16 cellular contexts compared by ENCODE assay signal in genomic region chr3:32288819-32289218, GRCh38. TPM values are rescaled to one million over a fixed set of nuclear protein-coding genes. Genes with fewer than 3 reads are reported as not detected.
DNase-seq lines count a peak whose midpoint lies in the region; ATAC-seq, FAIRE-seq and TF ChIP-seq lines count a peak whose summit lies in the region.
"Had no signal": no experiment of that assay in that cellular context is flagged by ENCODE, and none has a peak within 500 bp of the region (broad histone marks: within the 10 kb centered on the region; RNA-seq: fewer than 3 reads in every experiment).

No MANE protein-coding gene starts in this region.

- H3K4me1 ChIP-seq in OCI-LY1 (ENCODE audit: insufficient read depth, low read length, severe bottlenecking) (peaks cover 54% of the 10 kb centered on the region), GM12878 (ENCODE audit: control insufficient read depth, insufficient read depth, low read length) (no peaks in the 10 kb centered on the region), thymus (ENCODE audit: control insufficient read depth, insufficient read depth, low read length) (peaks cover 2% of the 10 kb centered on the region)
- H3K4me1 ChIP-seq: colonic mucosa, psoas muscle, testis had no signal

- SMC1A ChIA-PET in GM12878 (lab: Charles Lee; ENCODE audit: uncharacterized antibody, unreplicated experiment): no interaction called here

- RAD21 ChIA-PET in GM12878 (lab: Charles Lee; ENCODE audit: unreplicated experiment): interaction anchor here (1.2 kb wide), 1 partner anchor 644 kb away, joined by 3 read pairs; no protein-coding TSS in a partner anchor

- intact Hi-C loops in GM12878 (cut with micrococcal nuclease; ENCODE audit: unreplicated experiment): no loop called here

- H3K27me3 ChIP-seq in OCI-LY1 (ENCODE audit: insufficient read depth, low read length): no peaks in the 10 kb centered on the region
- no peaks in the 10 kb centered on the region for H3K27me3 ChIP-seq in GM12878 (replicated peaks in 1 of 2; ENCODE audit: control insufficient read depth in 2 of 2, insufficient read depth in 2 of 2, low read length in 1 of 2)
- H3K27me3 ChIP-seq in thymus (ENCODE audit: control insufficient read depth, insufficient read depth): no peaks in the 10 kb centered on the region
- H3K27me3 ChIP-seq: colonic mucosa, heart right ventricle, testis had no signal

- H3K4me2 ChIP-seq in OCI-LY1 (ENCODE audit: low read length): peak overlapping the region; percentile 18; the same call in 1 of the 2 replicates
- H3K4me2 ChIP-seq in GM12878 (ENCODE audit: control insufficient read depth, insufficient read depth): no peak overlapping the region

- H3K36me3 ChIP-seq in OCI-LY1 (ENCODE audit: insufficient read depth, low read length): no peaks in the 10 kb centered on the region
- no peaks in the 10 kb centered on the region for H3K36me3 ChIP-seq in GM12878 (ENCODE audit: control insufficient read depth in 2 of 2, insufficient read depth in 2 of 2, low read length in 1 of 2)
- no peaks in the 10 kb centered on the region for H3K36me3 ChIP-seq in thymus (ENCODE audit: control insufficient read depth, insufficient read depth)
- H3K36me3 ChIP-seq: colonic mucosa, heart right ventricle had no signal

- no peak overlapping the region for H2AFZ ChIP-seq in OCI-LY1 (ENCODE audit: low read length)
- H2AFZ ChIP-seq in GM12878 (ENCODE audit: control insufficient read depth, low read depth, low read length): peak overlapping the region; percentile 36

- WGBS in GM12878 (ENCODE audit: insufficient coverage, insufficient replicate concordance, low lambda C conversion rate, missing lambda C conversion rate): 5% methylated on average over 5 of the region's 5 CpGs
- 71% methylated on average over 5 of the region's 5 CpGs for WGBS in thymus

- 0 out of 2 replicates have a peak, but pooled peaks cover 3% of the 10 kb centered on the region for H3F3A ChIP-seq in OCI-LY1 (ENCODE audit: insufficient read depth, low read length)

- H3K27ac ChIP-seq in OCI-LY1 (ENCODE audit: low read depth, low read length, poor library complexity, severe bottlenecking): peak overlapping the region; percentile 8
- no peak overlapping the region for H3K27ac ChIP-seq in GM12878 (ENCODE audit: control insufficient read depth, insufficient read depth)
- peak overlapping the region; percentile 69 for H3K27ac ChIP-seq in thymus (ENCODE audit: low read depth)
- H3K27ac ChIP-seq: colonic mucosa, heart right ventricle, psoas muscle, testis had no signal

- peak; percentile 56 for ATAC-seq in GM12878
- no peak for ATAC-seq in GM21423 (IDR thresholded peaks at IDR 0.05; ENCODE audit: unreplicated experiment)
- ATAC-seq in HG02885 (IDR thresholded peaks at IDR 0.05; ENCODE audit: poor library complexity, unreplicated experiment): no peak
- ATAC-seq in HG02678 (IDR thresholded peaks at IDR 0.05; ENCODE audit: unreplicated experiment): no peak
- ATAC-seq: esophagus mucosa, heart right ventricle, psoas muscle had no signal

- no peak for TF ChIP-seq POLR2A in GM12878 (IDR thresholded peaks at IDR 0.05; ENCODE audit: low read depth, low read length)

- POLR2A ChIA-PET in GM12878 (lab: Charles Lee): no interaction called here

- no TSS peak for BruUV-seq in GM12878 (replicated peaks; lab: Mats Ljungman, UMichigan)

- H3K9me3 ChIP-seq in OCI-LY1 (ENCODE audit: low read length) (no peaks in the 10 kb centered on the region), GM12878 (replicated peaks; ENCODE audit: control insufficient read depth, insufficient read depth, low read length) (no peaks in the 10 kb centered on the region), thymus (ENCODE audit: control insufficient read depth) (no peaks in the 10 kb centered on the region)
- H3K9me3 ChIP-seq: colonic mucosa, heart right ventricle, psoas muscle, testis had no signal

- CTCF ChIA-PET in GM12878 (lab: Yijun Ruan, JAX): interaction anchor here (0.9 to 1.5 kb wide), 3 partner anchors 86 to 201 kb away, joined by 3 to 6 read pairs (median 3); no protein-coding TSS in a partner anchor

- peak; percentile 16 for DNase-seq in stimulated activated CD4-positive, alpha-beta T cell treated with anti-CD3 and anti-CD28 coated beads, Interleukin-1b, Interleukin-23, amount 100 ng/mL, for 48 hours
- no peak for DNase-seq in stimulated activated CD4-positive, alpha-beta T cell treated with anti-CD3 and anti-CD28 coated beads, Interleukin-2, amount 100 ng/mL, for 48 hours
- no peak for DNase-seq in GM12878 (ENCODE audit: low read depth, low spot score)
- DNase-seq: aorta; colonic mucosa; heart right ventricle; kidney glomerular epithelial cell; psoas muscle; stimulated activated CD4-positive, alpha-beta T cell treated with anti-CD3 and anti-CD28 coated beads, Interleukin-12 subunit alpha, Interleukin-12 subunit beta, amount 100 ng/mL, for 4 hours; testis had no signal

- H3K79me2 ChIP-seq in OCI-LY1 (ENCODE audit: insufficient read depth, low read length): no peaks in the 10 kb centered on the region
- no peaks in the 10 kb centered on the region for H3K79me2 ChIP-seq in GM12878 (ENCODE audit: control insufficient read depth, insufficient read depth, low read length)

- H3K9me2 ChIP-seq in OCI-LY1 (ENCODE audit: low read depth, low read length): no peaks in the 10 kb centered on the region

- TF ChIP-seq RAD21 in GM12878 (IDR thresholded peaks at IDR 0.05; ENCODE audit: insufficient read depth, low read depth, low read length): no peak

- H3K9ac ChIP-seq in OCI-LY1 (ENCODE audit: low read length): no peak overlapping the region; the same call in 1 of the 2 replicates
- no peak overlapping the region for H3K9ac ChIP-seq in GM12878 (ENCODE audit: control insufficient read depth, insufficient read depth, low read length)

- peak; percentile 59 for FAIRE-seq in GM12878 (lab: Jason Lieb, UNC)

- H3K4me3 ChIP-seq in OCI-LY1 (ENCODE audit: low read depth, low read length, poor library complexity, severe bottlenecking) (no peak overlapping the region), GM12878 (no peak overlapping the region), thymus (ENCODE audit: low read length) (no peak overlapping the region)
- H3K4me3 ChIP-seq: colonic mucosa, heart right ventricle, psoas muscle, testis had no signal

- TF ChIP-seq EP300 in GM12878 (IDR thresholded peaks at IDR 0.05; ENCODE audit: borderline replicate concordance in 1 of 2, control insufficient read depth in 1 of 2, low read depth in 2 of 2, low read length in 2 of 2): no peak

- TF ChIP-seq CTCF in OCI-LY1 (IDR thresholded peaks at IDR 0.05; ENCODE audit: low read length): no peak
- TF ChIP-seq CTCF in GM12878 (IDR thresholded peaks at IDR 0.05 in 2 of 3, conservative IDR thresholded peaks at IDR 0.05 in 1 of 3; ENCODE audit: control insufficient read depth in 2 of 3, extremely low read depth in 1 of 3, insufficient read depth in 1 of 3, low read depth in 3 of 3, low read length in 3 of 3): no peak

- in situ Hi-C loops in GM12878 (cut with MboI): no loop called here

- H4K20me1 ChIP-seq in OCI-LY1 (ENCODE audit: insufficient read depth, low read length): no peaks in the 10 kb centered on the region
- no peaks in the 10 kb centered on the region for H4K20me1 ChIP-seq in GM12878 (ENCODE audit: control insufficient read depth, insufficient read depth)

TF ChIP-seq in GM12878, 131 proteins besides CTCF, POLR2A, EP300 and RAD21:
- TF ChIP-seq JUND (IDR thresholded peaks at IDR 0.05; ENCODE audit: low read depth, low read length): no peak
- TF ChIP-seq NFYA (IDR thresholded peaks at IDR 0.05; ENCODE audit: borderline replicate concordance, low read depth, low read length): no peak
- no peak for TF ChIP-seq EED (IDR thresholded peaks at IDR 0.05; ENCODE audit: low read depth)
- no peak for TF ChIP-seq POU2F2 (IDR thresholded peaks at IDR 0.05; ENCODE audit: borderline replicate concordance, low read depth, low read length)
TF ChIP-seq in GM12878: peak in this region for 0.

RNA-seq across cellular contexts. Expression of gene CMTM8, which starts 50.3 kb away (rescaled TPM):
- not detected in 2 replicates for total RNA-seq in GM12878 (2013; cell fraction: nucleolus; rRNA removed)
- total RNA-seq in GM12878 (2014; rRNA removed): 0.23 TPM in 1 of 2 replicates, not detected in the other
- total RNA-seq in GM12878 (2014; rRNA removed; fragmentation: Illumina TruSeq; extraction: Trizol): not detected in 2 replicates
- total RNA-seq in GM12878 (2021): not detected in 2 replicates
- not detected for polyA plus RNA-seq in GM12878 (2011; ENCODE audit: low read depth)
- polyA plus RNA-seq in GM12878 (2011; rRNA removed): 0.07 and 0.11 TPM in 2 replicates
- 0.19 and 0.22 TPM in 2 replicates for polyA plus RNA-seq in GM12878 (2011; cell fraction: cytosol; rRNA removed)
- 0.15 TPM in 1 of 2 replicates, not detected in the other for polyA plus RNA-seq in GM12878 (2011; cell fraction: nucleus; rRNA removed)
- polyA plus RNA-seq in GM12878 (2012): not detected in 2 replicates
- not detected in 2 replicates for polyA plus RNA-seq in GM12878 (2014; fragmentation: Illumina TruSeq; extraction: Trizol)
- polyA plus RNA-seq in GM12878 (2014; fragmentation: Nextera tagmentation; extraction: Ambion mirVana): not detected
- not detected in 2 replicates for polyA plus RNA-seq in GM12878 (2014; rRNA removed)
- not detected for polyA plus RNA-seq in GM12878 (2016; fragmentation: Nextera tagmentation; extraction: Ambion mirVana)
- 0.15 and 0.22 TPM in 2 replicates for polyA minus RNA-seq in GM12878 (2011; rRNA and poly(A)+ RNA removed)
- not detected in 2 replicates for polyA minus RNA-seq in GM12878 (2011; cell fraction: cytosol; rRNA and poly(A)+ RNA removed)
- polyA minus RNA-seq in GM12878 (2011; cell fraction: nucleus; rRNA and poly(A)+ RNA removed): not detected in 2 replicates
- 16.2 TPM for polyA plus RNA-seq in thymus

Comparison
In these comparisons a context has a peak if more than half of its experiments do, and no peak if none do; other contexts are left out.
1. RNA of gene CMTM8, which starts 50.3 kb away (polyA plus RNA-seq): 16.2 TPM in thymus (single experiment); 0.07 to 0.22 TPM in GM12878; every median in the first group is over 10 times any median in the second.